1 cellular context compared by ENCODE assay signal in the genomic region with DNA sequence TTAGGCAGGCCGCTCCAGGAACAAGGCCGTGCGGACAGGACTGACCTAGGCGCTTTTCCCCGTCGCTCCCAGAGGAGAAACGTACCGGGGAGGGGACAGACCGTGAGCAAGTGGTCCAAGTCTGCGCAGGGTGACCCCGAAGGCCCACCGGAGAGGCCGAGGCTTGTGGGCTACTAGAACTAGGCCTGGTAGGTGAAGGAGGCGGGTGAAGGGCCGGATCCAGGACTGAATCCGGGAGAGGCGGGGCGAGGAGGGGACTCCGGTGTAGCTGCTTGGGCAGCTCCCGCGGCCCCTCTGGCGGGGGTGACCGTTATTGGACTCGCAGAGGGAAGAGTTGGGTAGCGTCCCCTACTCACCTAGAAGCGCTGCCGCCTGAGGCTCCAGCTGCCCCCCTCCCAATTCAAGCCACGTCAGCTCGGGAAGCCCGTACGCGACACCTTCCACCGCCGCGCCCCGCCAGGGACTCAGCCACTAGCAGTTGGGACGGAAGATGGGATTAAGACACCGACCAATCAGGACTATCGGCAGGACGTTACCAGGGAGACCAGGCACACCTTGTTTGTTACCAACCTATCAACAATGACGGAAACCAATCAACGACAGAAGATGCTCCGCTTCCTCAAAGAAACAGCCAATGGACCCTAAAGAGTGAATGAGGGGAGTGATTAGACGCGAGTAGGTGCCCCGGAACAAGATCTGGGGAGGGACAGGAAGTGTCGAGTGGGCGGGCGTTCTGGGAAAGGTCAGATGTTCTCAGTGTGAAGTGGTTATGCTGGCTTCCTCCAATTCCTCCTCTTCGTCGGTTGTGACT.
A peak's percentile ranks its signal among the peaks of the same experiment; 100 is the strongest.
TF ChIP-seq lines count a peak whose summit lies in the region.

A gene with protein sequence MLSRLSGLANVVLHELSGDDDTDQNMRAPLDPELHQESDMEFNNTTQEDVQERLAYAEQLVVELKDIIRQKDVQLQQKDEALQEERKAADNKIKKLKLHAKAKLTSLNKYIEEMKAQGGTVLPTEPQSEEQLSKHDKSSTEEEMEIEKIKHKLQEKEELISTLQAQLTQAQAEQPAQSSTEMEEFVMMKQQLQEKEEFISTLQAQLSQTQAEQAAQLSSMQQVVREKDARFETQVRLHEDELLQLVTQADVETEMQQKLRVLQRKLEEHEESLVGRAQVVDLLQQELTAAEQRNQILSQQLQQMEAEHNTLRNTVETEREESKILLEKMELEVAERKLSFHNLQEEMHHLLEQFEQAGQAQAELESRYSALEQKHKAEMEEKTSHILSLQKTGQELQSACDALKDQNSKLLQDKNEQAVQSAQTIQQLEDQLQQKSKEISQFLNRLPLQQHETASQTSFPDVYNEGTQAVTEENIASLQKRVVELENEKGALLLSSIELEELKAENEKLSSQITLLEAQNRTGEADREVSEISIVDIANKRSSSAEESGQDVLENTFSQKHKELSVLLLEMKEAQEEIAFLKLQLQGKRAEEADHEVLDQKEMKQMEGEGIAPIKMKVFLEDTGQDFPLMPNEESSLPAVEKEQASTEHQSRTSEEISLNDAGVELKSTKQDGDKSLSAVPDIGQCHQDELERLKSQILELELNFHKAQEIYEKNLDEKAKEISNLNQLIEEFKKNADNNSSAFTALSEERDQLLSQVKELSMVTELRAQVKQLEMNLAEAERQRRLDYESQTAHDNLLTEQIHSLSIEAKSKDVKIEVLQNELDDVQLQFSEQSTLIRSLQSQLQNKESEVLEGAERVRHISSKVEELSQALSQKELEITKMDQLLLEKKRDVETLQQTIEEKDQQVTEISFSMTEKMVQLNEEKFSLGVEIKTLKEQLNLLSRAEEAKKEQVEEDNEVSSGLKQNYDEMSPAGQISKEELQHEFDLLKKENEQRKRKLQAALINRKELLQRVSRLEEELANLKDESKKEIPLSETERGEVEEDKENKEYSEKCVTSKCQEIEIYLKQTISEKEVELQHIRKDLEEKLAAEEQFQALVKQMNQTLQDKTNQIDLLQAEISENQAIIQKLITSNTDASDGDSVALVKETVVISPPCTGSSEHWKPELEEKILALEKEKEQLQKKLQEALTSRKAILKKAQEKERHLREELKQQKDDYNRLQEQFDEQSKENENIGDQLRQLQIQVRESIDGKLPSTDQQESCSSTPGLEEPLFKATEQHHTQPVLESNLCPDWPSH (N-terminal part only) (minus strand): TSS at position 466 of the 811 bp plus-strand sequence. CDS start 18,770 bp downstream, outside the sequence.

TF ChIP-seq in K562, 482 proteins besides CTCF, POLR2A, EP300 and RAD21 (continued from another document and continues in another):
- TF ChIP-seq ZNF165 (CRISPR knock-in tag; IDR thresholded peaks at IDR 0.05; ENCODE audit: borderline replicate concordance) (no peak), MCM5 (IDR thresholded peaks at IDR 0.05; ENCODE audit: low read depth) (no peak), ZNF589 (CRISPR knock-in tag; IDR thresholded peaks at IDR 0.05; ENCODE audit: low read depth) (no peak), CREB3L1 (IDR thresholded peaks at IDR 0.05; ENCODE audit: borderline replicate concordance, low read depth) (peak; percentile 96), ZNF224 (CRISPR knock-in tag; IDR thresholded peaks at IDR 0.05) (no peak), MCM2 (IDR thresholded peaks at IDR 0.05; ENCODE audit: low read depth) (no peak), SMAD3 (CRISPR knock-in tag; conservative IDR thresholded peaks at IDR 0.05) (no peak), RBFOX2 (IDR thresholded peaks at IDR 0.05; ENCODE audit: low read depth, low read length) (peak; percentile 90), WHSC1 (IDR thresholded peaks at IDR 0.05; ENCODE audit: low read length) (no peak), CHD4 (IDR thresholded peaks at IDR 0.05; ENCODE audit: insufficient read depth, insufficient replicate concordance, low read depth, low read length, poor library complexity, severe bottlenecking) (no peak), GABPB1 (CRISPR knock-in tag; IDR thresholded peaks at IDR 0.05) (peak; percentile 95), ZC3H8 (IDR thresholded peaks at IDR 0.05) (no peak), ZC3H4 (CRISPR knock-in tag; IDR thresholded peaks at IDR 0.05; ENCODE audit: borderline replicate concordance) (0 out of 2 replicates have a peak, but pooled peaks have one; percentile 74), DACH1 (IDR thresholded peaks at IDR 0.05; ENCODE audit: partially characterized antibody) (no peak), PHB (CRISPR knock-in tag; IDR thresholded peaks at IDR 0.05) (no peak), ZFP30 (CRISPR knock-in tag; IDR thresholded peaks at IDR 0.05; ENCODE audit: borderline replicate concordance) (no peak), RBM14 (IDR thresholded peaks at IDR 0.05; ENCODE audit: borderline replicate concordance, insufficient read depth, low read depth, low read length) (no peak), ZNF239 (CRISPR knock-in tag; IDR thresholded peaks at IDR 0.05) (no peak), TCF15 (CRISPR knock-in tag; IDR thresholded peaks at IDR 0.05) (no peak), CTBP1 (IDR thresholded peaks at IDR 0.05; ENCODE audit: borderline replicate concordance) (peak; percentile 67; the same call in 1 of the 2 replicates), ETV6 (IDR thresholded peaks at IDR 0.05; ENCODE audit: borderline replicate concordance in 1 of 2, low read depth in 2 of 2, low read length in 1 of 2) (no peak), ETV6 (CRISPR knock-in tag; IDR thresholded peaks at IDR 0.05; ENCODE audit: borderline replicate concordance) (no peak), ZEB2 (IDR thresholded peaks at IDR 0.05) (peak; percentile 25; the same call in 1 of the 2 replicates), ZNF253 (CRISPR knock-in tag; conservative IDR thresholded peaks at IDR 0.05) (no peak), TCF7 (IDR thresholded peaks at IDR 0.05; ENCODE audit: borderline replicate concordance) (no peak), NR0B1 (IDR thresholded peaks at IDR 0.05; ENCODE audit: partially characterized antibody) (no peak), RERE (CRISPR knock-in tag; IDR thresholded peaks at IDR 0.05; ENCODE audit: borderline replicate concordance) (no peak), FUS (optimal IDR thresholded peaks at IDR 0.05; ENCODE audit: low read depth, low read length) (no peak), NCOA2 (IDR thresholded peaks at IDR 0.05; ENCODE audit: partially characterized antibody in 2 of 2) (no peak), MCM3 (IDR thresholded peaks at IDR 0.05) (no peak), ZNF75A (CRISPR knock-in tag; IDR thresholded peaks at IDR 0.05) (no peak), POLR2G (IDR thresholded peaks at IDR 0.05; ENCODE audit: low read depth, low read length) (peak; percentile 97), NFRKB (IDR thresholded peaks at IDR 0.05; ENCODE audit: low read depth) (peak; percentile 23; the same call in 1 of the 2 replicates), POLR3A (IDR thresholded peaks at IDR 0.05; ENCODE audit: borderline replicate concordance, extremely low read depth, insufficient read depth, insufficient read length) (no peak), ETV1 (tag; conservative IDR thresholded peaks at IDR 0.05; ENCODE audit: low read depth) (0 out of 2 replicates have a peak, but pooled peaks have one; percentile 19), TEAD2 (tag; IDR thresholded peaks at IDR 0.05) (no peak), NFIC (IDR thresholded peaks at IDR 0.05) (no peak), IRF2 (CRISPR knock-in tag; IDR thresholded peaks at IDR 0.05) (no peak), YBX1 (IDR thresholded peaks at IDR 0.05) (no peak), ATF4 (CRISPR knock-in tag; IDR thresholded peaks at IDR 0.05) (no peak), ESRRA (IDR thresholded peaks at IDR 0.05; ENCODE audit: borderline replicate concordance, low read depth) (0 out of 2 replicates have a peak, but pooled peaks have one; percentile 17), LEF1 (IDR thresholded peaks at IDR 0.05) (no peak), THRAP3 (IDR thresholded peaks at IDR 0.05; ENCODE audit: borderline replicate concordance) (no peak), CBX3 (IDR thresholded peaks at IDR 0.05; ENCODE audit: borderline replicate concordance in 1 of 2, low read length in 2 of 2) (peak in 1 of 2 experiments; percentile 47; a peak in 1 of 3 replicates), ERF (CRISPR knock-in tag; IDR thresholded peaks at IDR 0.05) (no peak), SUPT5H (IDR thresholded peaks at IDR 0.05) (peak; percentile 90), ZNF583 (CRISPR knock-in tag; IDR thresholded peaks at IDR 0.05) (no peak), TCF7L2 (IDR thresholded peaks at IDR 0.05; ENCODE audit: low read depth, low read length) (no peak)
- TF ChIP-seq, protein P1, sequence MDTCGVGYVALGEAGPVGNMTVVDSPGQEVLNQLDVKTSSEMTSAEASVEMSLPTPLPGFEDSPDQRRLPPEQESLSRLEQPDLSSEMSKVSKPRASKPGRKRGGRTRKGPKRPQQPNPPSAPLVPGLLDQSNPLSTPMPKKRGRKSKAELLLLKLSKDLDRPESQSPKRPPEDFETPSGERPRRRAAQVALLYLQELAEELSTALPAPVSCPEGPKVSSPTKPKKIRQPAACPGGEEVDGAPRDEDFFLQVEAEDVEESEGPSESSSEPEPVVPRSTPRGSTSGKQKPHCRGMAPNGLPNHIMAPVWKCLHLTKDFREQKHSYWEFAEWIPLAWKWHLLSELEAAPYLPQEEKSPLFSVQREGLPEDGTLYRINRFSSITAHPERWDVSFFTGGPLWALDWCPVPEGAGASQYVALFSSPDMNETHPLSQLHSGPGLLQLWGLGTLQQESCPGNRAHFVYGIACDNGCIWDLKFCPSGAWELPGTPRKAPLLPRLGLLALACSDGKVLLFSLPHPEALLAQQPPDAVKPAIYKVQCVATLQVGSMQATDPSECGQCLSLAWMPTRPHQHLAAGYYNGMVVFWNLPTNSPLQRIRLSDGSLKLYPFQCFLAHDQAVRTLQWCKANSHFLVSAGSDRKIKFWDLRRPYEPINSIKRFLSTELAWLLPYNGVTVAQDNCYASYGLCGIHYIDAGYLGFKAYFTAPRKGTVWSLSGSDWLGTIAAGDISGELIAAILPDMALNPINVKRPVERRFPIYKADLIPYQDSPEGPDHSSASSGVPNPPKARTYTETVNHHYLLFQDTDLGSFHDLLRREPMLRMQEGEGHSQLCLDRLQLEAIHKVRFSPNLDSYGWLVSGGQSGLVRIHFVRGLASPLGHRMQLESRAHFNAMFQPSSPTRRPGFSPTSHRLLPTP (IDR thresholded peaks at IDR 0.05; ENCODE audit: borderline replicate concordance, extremely low read depth, insufficient read length): no peak
